In the genomic region with DNA sequence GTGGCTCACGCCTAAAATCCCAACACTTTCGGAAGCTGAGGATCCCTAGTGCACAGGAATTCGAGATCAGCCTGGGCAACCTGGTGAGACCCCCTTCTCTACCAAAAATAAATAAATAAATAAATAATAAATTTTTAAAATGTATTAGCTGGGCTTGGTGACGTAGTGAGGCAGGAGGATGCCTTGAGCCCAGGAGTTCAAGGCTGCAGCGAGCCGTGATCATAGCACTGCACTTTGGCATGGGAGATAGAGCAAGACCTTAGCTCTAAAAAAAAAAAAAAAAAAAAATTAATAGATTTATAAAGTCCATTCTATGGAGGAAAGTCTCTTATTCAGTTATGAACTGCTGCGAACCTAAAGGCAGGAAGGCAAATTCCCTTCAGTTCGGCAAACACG, we compare ENCODE assay signal across 8 cellular contexts. TPM values are rescaled to one million over a fixed set of nuclear protein-coding genes. Genes with fewer than 3 reads are reported as not detected.
A peak's percentile ranks its signal among the peaks of the same experiment; 100 is the strongest.
DNase-seq lines count a peak whose midpoint lies in the region; ATAC-seq, FAIRE-seq and TF ChIP-seq lines count a peak whose summit lies in the region.

No MANE protein-coding gene starts in this region.

- no peak for FAIRE-seq in keratinocyte (lab: Jason Lieb, UNC)

- peak overlapping the region; percentile 56 to 95 (median 93) for H3K4me3 ChIP-seq in keratinocyte (ENCODE audit: control insufficient read depth in 2 of 3, extremely low read depth in 1 of 3, insufficient read depth in 2 of 3, low read depth in 1 of 3, low read length in 3 of 3)
- H3K4me3 ChIP-seq in stomach smooth muscle (ENCODE audit: low read length in 2 of 2) = peak overlapping the region; percentile 87 to 94

- H3K79me2 ChIP-seq in keratinocyte (ENCODE audit: control insufficient read depth, insufficient read depth, low read length) = peaks cover 33% of the 10 kb centered on the region

- H3K4me1 Mint-ChIP-seq in activated naive CD8-positive, alpha-beta T cell (ENCODE audit: low read depth) = peaks cover 15% of the 10 kb centered on the region

- H3K27ac ChIP-seq in keratinocyte (ENCODE audit: control insufficient read depth, insufficient read depth, low read length) (peak overlapping the region; percentile 79), stomach smooth muscle (ENCODE audit: low read length) (peak overlapping the region; percentile 84)

- TF ChIP-seq CTCF in keratinocyte (optimal IDR thresholded peaks at IDR 0.05 in 1 of 3, IDR thresholded peaks at IDR 0.05 in 1 of 3, conservative IDR thresholded peaks at IDR 0.05 in 1 of 3; ENCODE audit: extremely low read depth in 1 of 3, insufficient read depth in 2 of 3, low read length in 3 of 3) = no peak

- H3K27me3 ChIP-seq in keratinocyte (ENCODE audit: control insufficient read depth, extremely low read depth, insufficient read depth, low read length) = no peaks in the 10 kb centered on the region
- H3K27me3 ChIP-seq in stomach smooth muscle (ENCODE audit: control insufficient read depth in 1 of 2, insufficient read depth in 2 of 2, low read length in 2 of 2) = no peaks in the 10 kb centered on the region

- H3K36me3 ChIP-seq in keratinocyte (ENCODE audit: control insufficient read depth in 2 of 2, extremely low read depth in 1 of 2, insufficient read depth in 2 of 2, low read length in 2 of 2) = no peaks in the 10 kb centered on the region
- no peaks in the 10 kb centered on the region for H3K36me3 ChIP-seq in stomach smooth muscle (ENCODE audit: control insufficient read depth in 2 of 2, insufficient read depth in 2 of 2, low read length in 2 of 2)

- peak overlapping the region; percentile 95 for H3K4me3 Mint-ChIP-seq in activated naive CD8-positive, alpha-beta T cell

- dilution Hi-C loops in keratinocyte (cut with MboI; ENCODE audit: extremely low pct_ligation_motif_present, low sequenced_read_pairs) = no loop called here

- peak overlapping the region; percentile 92 for H3K4me2 ChIP-seq in keratinocyte (ENCODE audit: control insufficient read depth, extremely low read depth, insufficient read depth, low read depth, low read length)

- no peaks in the 10 kb centered on the region for H3K9me3 Mint-ChIP-seq in activated naive CD8-positive, alpha-beta T cell (ENCODE audit: low read depth)

- H3K9ac ChIP-seq in keratinocyte (ENCODE audit: control insufficient read depth, extremely low read depth, insufficient read depth, low read length) = peak overlapping the region; percentile 82
- H3K9ac ChIP-seq in stomach smooth muscle (ENCODE audit: low read length in 2 of 2) = peak overlapping the region; percentile 81 to 94

- H3K27ac Mint-ChIP-seq in activated naive CD8-positive, alpha-beta T cell = no peak overlapping the region

- H2AFZ ChIP-seq in keratinocyte (ENCODE audit: control insufficient read depth, low read length) = peak overlapping the region; percentile 89

- peaks cover 2% of the 10 kb centered on the region for H3K9me1 ChIP-seq in keratinocyte (ENCODE audit: control insufficient read depth, extremely low read depth, insufficient read depth, low read length)

- H3K9me3 ChIP-seq in keratinocyte (ENCODE audit: control insufficient read depth, low read depth, low read length) = no peaks in the 10 kb centered on the region
- H3K9me3 ChIP-seq in stomach smooth muscle (ENCODE audit: control insufficient read depth in 2 of 2, low read length in 2 of 2) = no peaks in the 10 kb centered on the region

- no peaks in the 10 kb centered on the region for H3K36me3 Mint-ChIP-seq in activated naive CD8-positive, alpha-beta T cell

- DNase-seq in NCI-H1092 (lab: John Stamatoyannopoulos, UW) = peak; percentile 27
- no peak for DNase-seq in NCI-H1092 treated with DMSO at 0.1 percent for 48 hours (lab: John Stamatoyannopoulos, UW)
- DNase-seq in keratinocyte (ENCODE audit: low read depth, low spot score) = no peak
- DNase-seq in stimulated activated naive CD4-positive, alpha-beta T cell (lab: John Stamatoyannopoulos, UW) = no peak
- no peak for DNase-seq in NCI-H2196 (lab: John Stamatoyannopoulos, UW; ENCODE audit: unreplicated experiment)

- H3K4me1 ChIP-seq in keratinocyte (ENCODE audit: control insufficient read depth, extremely low read depth, insufficient read depth, low read length) = peaks cover 22% of the 10 kb centered on the region
- H3K4me1 ChIP-seq in stomach smooth muscle (ENCODE audit: control insufficient read depth, insufficient read depth, low read length) = peaks cover 12% of the 10 kb centered on the region

- H3K27me3 Mint-ChIP-seq in activated naive CD8-positive, alpha-beta T cell = no peaks in the 10 kb centered on the region

- H4K20me1 ChIP-seq in keratinocyte (ENCODE audit: control insufficient read depth, extremely low read depth, insufficient read depth, low read length) = peaks cover 3% of the 10 kb centered on the region

- no peak for ATAC-seq in GM21447 (IDR thresholded peaks at IDR 0.05; ENCODE audit: unreplicated experiment)

RNA-seq across cellular contexts. Expression of gene PTPN12, which starts 1.1 kb away (rescaled TPM):
- 46.9 to 61.1 TPM (median 53.1 TPM) in 3 replicates for polyA plus RNA-seq in keratinocyte
- 136 TPM for polyA plus RNA-seq in keratinocyte (2011; ENCODE audit: low read depth)
- 36.6 and 72.4 TPM in 2 replicates for polyA plus RNA-seq in keratinocyte (2011; cell fraction: cytosol; rRNA removed)
- polyA plus RNA-seq in keratinocyte (2011; cell fraction: nucleus; rRNA removed) = 80.9 and 83.7 TPM in 2 replicates
- polyA plus RNA-seq in keratinocyte (2012; ENCODE audit: low replicate concordance) = 52.7 and 58.2 TPM in 2 replicates
- polyA minus RNA-seq in keratinocyte = 33.2 to 101 TPM (median 77.0 TPM) in 3 replicates
- 23.8 TPM for polyA minus RNA-seq in keratinocyte (2011; cell fraction: cytosol; rRNA and poly(A)+ RNA removed)
- 47.2 and 112 TPM in 2 replicates for polyA minus RNA-seq in keratinocyte (2011; cell fraction: nucleus; rRNA and poly(A)+ RNA removed)
